Comparison of ENCODE assay signal across 8 cellular contexts in the genomic region with DNA sequence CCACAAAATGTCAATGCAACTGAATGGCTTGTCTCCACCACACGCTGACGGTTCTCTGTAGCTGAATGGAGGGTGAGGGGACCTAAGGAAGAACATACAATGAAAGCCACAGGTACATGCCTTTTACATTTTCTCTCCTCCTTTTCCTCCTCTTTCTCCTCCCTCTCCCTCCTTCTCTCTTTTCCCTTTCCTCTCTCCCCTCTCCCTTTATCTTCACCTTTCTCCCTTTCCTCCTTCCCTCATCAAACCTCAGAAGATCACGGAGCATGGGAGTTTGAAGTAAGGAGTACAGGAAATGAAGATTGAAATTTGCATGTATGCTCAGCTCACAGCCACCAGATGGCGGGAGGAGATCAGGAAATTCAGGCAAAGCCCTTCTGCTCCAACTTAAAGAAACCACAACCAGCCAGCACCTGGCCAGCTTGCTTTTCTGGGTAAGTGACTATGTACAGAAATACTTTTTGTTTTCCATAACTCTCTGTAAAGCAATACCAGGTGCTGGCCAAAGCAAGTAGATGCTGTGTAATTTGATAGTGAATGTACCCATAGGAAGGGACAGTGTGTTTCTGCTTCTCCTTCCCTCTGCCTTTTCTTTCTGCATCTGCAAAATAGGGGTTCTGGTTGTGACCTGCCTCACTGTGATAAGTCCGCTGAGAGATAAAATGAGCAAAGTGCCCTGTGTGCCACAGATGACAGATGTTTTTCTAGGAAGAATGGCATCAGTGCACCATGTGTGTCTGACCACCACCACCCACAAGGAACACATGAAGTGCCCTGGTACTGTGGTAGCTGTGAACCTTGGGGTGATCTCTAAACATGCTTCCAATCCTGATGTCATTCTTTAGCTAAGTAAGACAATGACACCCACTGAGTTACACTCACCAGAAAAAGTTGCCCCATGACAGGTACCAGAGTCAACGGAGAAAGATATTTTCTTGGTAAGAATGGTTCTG. TPM values are rescaled to one million over a fixed set of nuclear protein-coding genes. Genes with fewer than 3 reads are reported as not detected.
A peak's percentile ranks its signal among the peaks of the same experiment; 100 is the strongest.
DNase-seq lines count a peak whose midpoint lies in the region; ATAC-seq and TF ChIP-seq lines count a peak whose summit lies in the region.

No MANE protein-coding gene starts in this region.

- POLR2A ChIA-PET in Panc1 (lab: Charles Lee), result interaction anchor here (0.9 kb wide), 1 partner anchor 16 kb away, joined by 3 read pairs; no protein-coding TSS in a partner anchor

- H3K79me2 ChIP-seq in ACC112 (ENCODE audit: control insufficient read depth, insufficient read depth, low read length, unreplicated experiment), result no peaks in the 10 kb centered on the region

- H3K4me3 ChIP-seq in ACC112 (ENCODE audit: low read depth, low read length) (peak overlapping the region; percentile 45), Panc1 (ENCODE audit: low read depth in 2 of 2, low read length in 2 of 2) (peak overlapping the region; percentile 5 to 35), fibroblast of pulmonary artery (replicated peaks; ENCODE audit: low read depth, low read length) (no peak overlapping the region), neutrophil (ENCODE audit: low read depth in 1 of 2, low read length in 1 of 2) (no peak overlapping the region), upper lobe of left lung (no peak overlapping the region)

- CTCF ChIA-PET in Panc1 (lab: Charles Lee), result interaction anchor here (0.6 to 2.1 kb wide), 10 partner anchors 12 to 531 kb away, joined by 3 to 24 read pairs (median 4); no protein-coding TSS in a partner anchor

- ATAC-seq in Panc1 (peak; percentile 93), upper lobe of left lung (ENCODE audit: low FRiP score in 2 of 2) (peak; percentile 75 to 89)

- H3K9me3 ChIP-seq in KOPT-K1 (ENCODE audit: insufficient read depth, low read length, poor library complexity, severe bottlenecking) (no peaks in the 10 kb centered on the region), Panc1 (ENCODE audit: control insufficient read depth, insufficient read depth, low read depth, low read length) (peaks cover 4% of the 10 kb centered on the region; the same call in 1 of the 2 replicates), neutrophil (no peaks in the 10 kb centered on the region), upper lobe of left lung (no peaks in the 10 kb centered on the region)

- intact Hi-C loops in Panc1 (cut with micrococcal nuclease; ENCODE audit: unreplicated experiment), result loop anchor here (1.0 to 5.0 kb wide), 4 partner anchors 240 to 531 kb away; no protein-coding TSS in a partner anchor

- H3K36me3 ChIP-seq in ACC112 (ENCODE audit: insufficient read depth, low read length), result no peaks in the 10 kb centered on the region
- H3K36me3 ChIP-seq in KOPT-K1 (ENCODE audit: insufficient read depth, low read length), result no peaks in the 10 kb centered on the region
- no peaks in the 10 kb centered on the region for H3K36me3 ChIP-seq in Panc1 (ENCODE audit: control insufficient read depth, insufficient read depth, low read length)
- H3K36me3 ChIP-seq in neutrophil, result no peaks in the 10 kb centered on the region
- H3K36me3 ChIP-seq in upper lobe of left lung, result no peaks in the 10 kb centered on the region

- in situ Hi-C loops in GM13977 (cut with MboI; ENCODE audit: low pct_unique_long_range_greater_than_20kb, low sequenced_read_pairs, unreplicated experiment), result loop anchor here (10.0 kb wide), 3 partner anchors 243 to 523 kb away; no protein-coding TSS in a partner anchor
- in situ Hi-C loops in Panc1 (cut with HindIII; ENCODE audit: low pct_unique_long_range_greater_than_20kb, low sequenced_read_pairs), result no loop called here

- WGBS in upper lobe of left lung, 2 donors, result 31 to 32% methylated on average over 6 of the region's 6 CpGs

- H3K4me1 ChIP-seq in ACC112 (ENCODE audit: control insufficient read depth, insufficient read depth, low read length, unreplicated experiment), result no peaks in the 10 kb centered on the region
- H3K4me1 ChIP-seq in Panc1 (ENCODE audit: control insufficient read depth, insufficient read depth, low read length), result no peaks in the 10 kb centered on the region
- peaks cover 3 to 5% of the 10 kb centered on the region in 2 experiments for H3K4me1 ChIP-seq in neutrophil (ENCODE audit: control insufficient read depth in 1 of 2, insufficient read depth in 1 of 2, low read depth in 1 of 2, low read length in 1 of 2)
- H3K4me1 ChIP-seq in upper lobe of left lung, result peaks cover 3 to 7% (median 4%) of the 10 kb centered on the region in 4 donors

- no peak for TF ChIP-seq POLR2A in upper lobe of left lung (IDR thresholded peaks at IDR 0.05)

- TF ChIP-seq EP300 in upper lobe of left lung (IDR thresholded peaks at IDR 0.05), result no peak

- TF ChIP-seq CTCF in GM13977 (IDR thresholded peaks at IDR 0.05; ENCODE audit: extremely low read depth, insufficient read depth, missing control alignments), result peak; percentile 84
- peak; percentile 95 for TF ChIP-seq CTCF in Panc1 (IDR thresholded peaks at IDR 0.05)
- peak; percentile 87 for TF ChIP-seq CTCF in fibroblast of pulmonary artery (IDR thresholded peaks at IDR 0.05; ENCODE audit: low read length, missing control alignments)
- TF ChIP-seq CTCF in neutrophil (IDR thresholded peaks at IDR 0.05), result peak; percentile 92
- TF ChIP-seq CTCF in upper lobe of left lung (IDR thresholded peaks at IDR 0.05), result peak; percentile 74 to 93 (median 88)

- DNase-seq in GM13977 (ENCODE audit: low spot score), result peak; percentile 61
- DNase-seq in Panc1 (ENCODE audit: low read depth, low spot score), result no peak
- peak; percentile 32 to 42 for DNase-seq in activated T-helper 1 cell treated with anti-CD3 and anti-CD28 coated beads, Interleukin-2, amount 50 U/mL, for 16 hours (ENCODE audit: low read depth in 1 of 2, low spot score in 1 of 2)
- DNase-seq in fibroblast of pulmonary artery (ENCODE audit: low read depth), result peak; percentile 90
- peak in 1 of 2 donors; percentile 80 for DNase-seq in upper lobe of left lung

- H3K27me3 ChIP-seq in ACC112 (ENCODE audit: insufficient read depth, low read length) (no peaks in the 10 kb centered on the region), Panc1 (ENCODE audit: control insufficient read depth, insufficient read depth, low read length) (no peaks in the 10 kb centered on the region), neutrophil (no peaks in the 10 kb centered on the region), upper lobe of left lung (no peaks in the 10 kb centered on the region)

- peak overlapping the region; percentile 80 for H2AFZ ChIP-seq in ACC112 (ENCODE audit: low read length, unreplicated experiment)

- no TSS peak for BruUV-seq in Panc1 (replicated peaks; lab: Mats Ljungman, UMichigan)

- H3K27ac ChIP-seq in ACC112 (ENCODE audit: low read depth, low read length), result no peak overlapping the region
- peak overlapping the region; percentile 43 for H3K27ac ChIP-seq in KOPT-K1 (ENCODE audit: low read depth, low read length, poor library complexity, severe bottlenecking)
- no peak overlapping the region for H3K27ac ChIP-seq in Panc1 (ENCODE audit: low read length)
- no peak overlapping the region for H3K27ac ChIP-seq in neutrophil
- no peak overlapping the region for H3K27ac ChIP-seq in upper lobe of left lung

RNA-seq across cellular contexts. Expression of gene FOXO3, which starts 18.6 kb away (rescaled TPM):
- 43.8 TPM for total RNA-seq in Panc1 (2021; ENCODE audit: unreplicated experiment)
- 20.6 TPM for polyA plus RNA-seq in Panc1 (2012; ENCODE audit: insufficient read length)
- 100 to 1,000 TPM in 1 of 6 donors, 10 to 100 TPM in 5; 52.6 to 101 (median 71.9) TPM for total RNA-seq in upper lobe of left lung

Comparison
In these comparisons a context has a peak if more than half of its experiments do, and no peak if none do; other contexts are left out.
1. H3K4me3 ChIP-seq: peak in ACC112 (single experiment) and Panc1 (2 of 2); none in fibroblast of pulmonary artery (single experiment), neutrophil (0 of 2) and upper lobe of left lung (0 of 4).
2. Peak in every context shown above with its lines, with median percentiles within 50 percentile points of each other: CTCF ChIP-seq.